In the genomic region with DNA sequence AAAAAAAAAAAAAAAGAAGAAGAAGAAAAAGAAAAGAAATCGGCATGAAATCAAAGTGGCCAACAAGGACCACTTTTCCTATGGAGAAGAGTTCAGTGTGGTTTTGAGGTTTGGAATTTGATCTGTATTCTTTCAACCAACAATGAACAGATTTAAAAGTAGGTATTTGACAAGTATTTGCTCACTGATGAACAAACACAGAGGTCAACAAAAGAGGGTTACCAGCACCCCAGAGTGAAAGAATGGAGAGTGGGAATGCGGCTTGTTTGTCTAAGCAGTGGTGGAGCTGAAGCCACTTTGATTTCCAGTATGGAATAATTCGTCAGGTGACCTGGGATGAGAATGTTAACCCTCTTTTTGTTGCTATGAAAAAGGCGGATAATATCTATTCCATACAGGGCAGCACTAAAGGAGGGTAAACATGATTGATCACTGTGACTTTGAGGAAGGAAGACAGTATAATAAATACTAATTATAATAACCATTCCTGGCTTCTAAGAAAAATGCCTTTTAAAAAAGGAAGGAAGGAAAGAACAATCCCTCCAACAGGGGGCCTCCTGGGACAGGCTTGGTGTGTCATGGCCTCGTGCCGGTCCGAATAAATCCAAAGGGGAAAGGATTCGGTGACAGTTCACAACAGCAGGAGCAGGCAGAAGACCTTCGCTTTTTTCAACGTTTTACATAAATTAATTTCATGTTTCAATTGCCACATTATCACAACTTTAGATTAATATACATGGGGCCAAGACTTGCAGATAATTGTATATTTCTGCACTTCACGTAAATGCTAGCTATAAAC, we compare ENCODE assay signal across 9 cellular contexts. TPM values are rescaled to one million over a fixed set of nuclear protein-coding genes. Genes with fewer than 3 reads are reported as not detected.
DNase-seq lines count a peak whose midpoint lies in the region; ATAC-seq and TF ChIP-seq lines count a peak whose summit lies in the region.
"Had no signal": no experiment of that assay in that cellular context is flagged by ENCODE, and none has a peak within 500 bp of the region (broad histone marks: within the 10 kb centered on the region; RNA-seq: fewer than 3 reads in every experiment).

No MANE protein-coding gene starts in this region.

- H3K18ac ChIP-seq in IMR-90 (ENCODE audit: low read depth, low read length), result no peak overlapping the region

- H3K9ac ChIP-seq in IMR-90 (ENCODE audit: low read depth, low read length), result no peak overlapping the region

- no CpG with 5 or more reads among the region's 11 CpGs for WGBS in IMR-90 (ENCODE audit: extremely low coverage in 2 of 2, insufficient read length in 1 of 2), 2 experiments

- no peak overlapping the region for H3K14ac ChIP-seq in IMR-90 (replicated peaks; ENCODE audit: low read depth, low read length)

- H4K91ac ChIP-seq in IMR-90 (ENCODE audit: insufficient read depth, low read depth, low read length), result no peak overlapping the region

- no peak overlapping the region for H2BK15ac ChIP-seq in IMR-90 (ENCODE audit: low read depth, low read length)

- TF ChIP-seq RAD21 in IMR-90 (IDR thresholded peaks at IDR 0.05; ENCODE audit: low read length), result peak; percentile 67

- no peaks in the 10 kb centered on the region for H3K4me1 ChIP-seq in BE2C
- H3K4me1 ChIP-seq in IMR-90 (ENCODE audit: control insufficient read depth, insufficient read depth, low read length), result peaks cover 3% of the 10 kb centered on the region; the same call in 1 of the 2 replicates
- H3K4me1 ChIP-seq in uterus, result no peaks in the 10 kb centered on the region

- CTCF ChIA-PET in IMR-90 (lab: Yijun Ruan, JAX), result interaction anchor here (0.5 to 2.4 kb wide), 4 partner anchors 11 to 341 kb away, joined by 3 to 10 read pairs (median 3); no protein-coding TSS in a partner anchor

- POLR2A ChIA-PET in IMR-90 (lab: Charles Lee; ENCODE audit: unreplicated experiment), result no interaction called here

- no peak overlapping the region for H2BK20ac ChIP-seq in IMR-90 (ENCODE audit: low read depth, low read length)

- H3K36me3 ChIP-seq in BE2C, result no peaks in the 10 kb centered on the region
- H3K36me3 ChIP-seq in IMR-90 (ENCODE audit: control insufficient read depth, insufficient read depth, low read length), result no peaks in the 10 kb centered on the region
- no peaks in the 10 kb centered on the region for H3K36me3 ChIP-seq in kidney epithelial cell (ENCODE audit: control insufficient read depth, insufficient read depth, low read length)
- H3K36me3 ChIP-seq in uterus, result no peaks in the 10 kb centered on the region

- H2BK5ac ChIP-seq in IMR-90 (ENCODE audit: low read depth, low read length, poor library complexity, severe bottlenecking), result no peak overlapping the region

- peak; percentile 59 for TF ChIP-seq CTCF in BE2C (IDR thresholded peaks at IDR 0.05; ENCODE audit: low read depth, low read length)
- peak; percentile 67 for TF ChIP-seq CTCF in IMR-90 (conservative IDR thresholded peaks at IDR 0.05; ENCODE audit: low read depth, low read length)
- peak; percentile 84 for TF ChIP-seq CTCF in VCaP (conservative IDR thresholded peaks at IDR 0.05)
- TF ChIP-seq CTCF in kidney epithelial cell (IDR thresholded peaks at IDR 0.05; ENCODE audit: insufficient read depth, low read length, poor library complexity, severe bottlenecking), result peak; percentile 64
- no peak for TF ChIP-seq CTCF in uterus (IDR thresholded peaks at IDR 0.05)

- H3K4ac ChIP-seq in IMR-90 (ENCODE audit: low read depth, low read length), result no peak overlapping the region

- H2AFZ ChIP-seq in IMR-90 (replicated peaks; ENCODE audit: low read length, poor library complexity), result no peak overlapping the region

- dilution Hi-C loops in IMR-90 (cut with HindIII; ENCODE audit: low sequenced_read_pairs, unreplicated experiment), result no loop called here

- H2BK120ac ChIP-seq in IMR-90 (ENCODE audit: low read depth, low read length), result no peak overlapping the region

- TF ChIP-seq POLR2A in IMR-90 (IDR thresholded peaks at IDR 0.05; ENCODE audit: low read depth, low read length), result no peak
- TF ChIP-seq POLR2A in uterus (IDR thresholded peaks at IDR 0.05), result no peak

- no peaks in the 10 kb centered on the region for H3K9me3 ChIP-seq in BE2C
- no peaks in the 10 kb centered on the region for H3K9me3 ChIP-seq in IMR-90 (ENCODE audit: control insufficient read depth, insufficient read depth, low read length)
- no peaks in the 10 kb centered on the region for H3K9me3 ChIP-seq in uterus

- no peak overlapping the region for H3K27ac ChIP-seq in IMR-90 (ENCODE audit: insufficient read depth, low read length)
- no peak overlapping the region for H3K27ac ChIP-seq in VCaP
- H3K27ac ChIP-seq in uterus, result no peak overlapping the region
- H3K27ac ChIP-seq: skin epidermis had no signal

- H2AK9ac ChIP-seq in IMR-90 (replicated peaks; ENCODE audit: low read depth, low read length, poor library complexity), result no peak overlapping the region

- no peak overlapping the region for H3K4me2 ChIP-seq in IMR-90 (ENCODE audit: low read depth, low read length)

- intact Hi-C loops in IMR-90 (cut with micrococcal nuclease), result loop anchor here (1.0 to 2.0 kb wide), 2 partner anchors 257 to 266 kb away; no protein-coding TSS in a partner anchor
- intact Hi-C loops in uterus (cut with DNase I; ENCODE audit: low total_unique reads), result no loop called here

- H3K23ac ChIP-seq in IMR-90 (ENCODE audit: low read depth, low read length), result no peak overlapping the region

- peak; percentile 50 for DNase-seq in BE2C
- peak; percentile 48 for DNase-seq in IMR-90
- no peak for DNase-seq in kidney epithelial cell (ENCODE audit: low read depth)
- no peak for DNase-seq in stimulated activated naive CD8-positive, alpha-beta T cell treated with anti-CD3 and anti-CD28 coated beads, Interleukin-15, Interleukin-2, amounts not matched to agents 100 U/mL and 50 U/mL, for 24 hours
- no peak for DNase-seq in uterus
- DNase-seq in HK-2 (ENCODE audit: unreplicated experiment), result no peak

- H3K79me1 ChIP-seq in IMR-90 (ENCODE audit: low read depth in 1 of 2, low read length in 2 of 2), result no peaks in the 10 kb centered on the region

- ATAC-seq in IMR-90 (ENCODE audit: low read depth), result peak; percentile 75
- no peak for ATAC-seq in HG03439 (IDR thresholded peaks at IDR 0.05; ENCODE audit: unreplicated experiment)
- ATAC-seq in stimulated activated naive CD8-positive, alpha-beta T cell treated with anti-CD3 and anti-CD28 coated beads, Interleukin-15, Interleukin-2, amounts not matched to agents 100 U/mL and 50 U/mL, for 24 hours, result no peak

- in situ Hi-C loops in IMR-90 (cut with MboI; ENCODE audit: low sequenced_read_pairs), result no loop called here

- no peak overlapping the region for H2AK5ac ChIP-seq in IMR-90 (ENCODE audit: low read depth, low read length)

- peaks cover 23% of the 10 kb centered on the region for H3K27me3 ChIP-seq in BE2C
- H3K27me3 ChIP-seq in IMR-90 (ENCODE audit: control insufficient read depth, insufficient read depth, low read length), result peaks cover 30% of the 10 kb centered on the region
- peaks cover 21% of the 10 kb centered on the region for H3K27me3 ChIP-seq in kidney epithelial cell (ENCODE audit: control insufficient read depth, insufficient read depth, low read length)
- H3K27me3 ChIP-seq in uterus, result peaks cover 0 to 10% of the 10 kb centered on the region in 2 donors

- no peak overlapping the region for H4K5ac ChIP-seq in IMR-90 (ENCODE audit: low read depth, low read length)

- no peak overlapping the region for H4K8ac ChIP-seq in IMR-90 (ENCODE audit: low read depth in 2 of 2, low read length in 2 of 2)

- no TSS peak for BruUV-seq in IMR-90 (replicated peaks; lab: Mats Ljungman, UMichigan)

- no peak overlapping the region for H3K56ac ChIP-seq in IMR-90 (ENCODE audit: extremely low read depth, insufficient read depth, low read length)

- H4K20me1 ChIP-seq in IMR-90 (ENCODE audit: insufficient read depth, low read length), result no peaks in the 10 kb centered on the region

- 0 out of 2 replicates have a peak, but pooled peaks cover 3% of the 10 kb centered on the region for H3K9me1 ChIP-seq in IMR-90 (ENCODE audit: insufficient read depth, low read length)

- H3K4me3 ChIP-seq in BE2C (ENCODE audit: low read depth, low read length), result no peak overlapping the region
- H3K4me3 ChIP-seq in IMR-90 (ENCODE audit: insufficient read depth, low read depth, low read length), result no peak overlapping the region
- no peak overlapping the region for H3K4me3 ChIP-seq in kidney epithelial cell (ENCODE audit: low read depth, low read length)
- no peak overlapping the region for H3K4me3 ChIP-seq in uterus
- H3K4me3 ChIP-seq: skin epidermis had no signal

TF ChIP-seq in IMR-90, 13 proteins besides CTCF, POLR2A, EP300 and RAD21:
- no peak for TF ChIP-seq MXI1 (IDR thresholded peaks at IDR 0.05; ENCODE audit: borderline replicate concordance, low read depth, low read length)
- TF ChIP-seq RFX5 (IDR thresholded peaks at IDR 0.05; ENCODE audit: low read depth, low read length), result no peak
- peak; percentile 56; the same call in 1 of the 2 replicates for TF ChIP-seq BHLHE40 (IDR thresholded peaks at IDR 0.05; ENCODE audit: low read depth, low read length)
- no peak for TF ChIP-seq FOS (IDR thresholded peaks at IDR 0.05; ENCODE audit: low read depth, low read length)
- TF ChIP-seq, protein P1, sequence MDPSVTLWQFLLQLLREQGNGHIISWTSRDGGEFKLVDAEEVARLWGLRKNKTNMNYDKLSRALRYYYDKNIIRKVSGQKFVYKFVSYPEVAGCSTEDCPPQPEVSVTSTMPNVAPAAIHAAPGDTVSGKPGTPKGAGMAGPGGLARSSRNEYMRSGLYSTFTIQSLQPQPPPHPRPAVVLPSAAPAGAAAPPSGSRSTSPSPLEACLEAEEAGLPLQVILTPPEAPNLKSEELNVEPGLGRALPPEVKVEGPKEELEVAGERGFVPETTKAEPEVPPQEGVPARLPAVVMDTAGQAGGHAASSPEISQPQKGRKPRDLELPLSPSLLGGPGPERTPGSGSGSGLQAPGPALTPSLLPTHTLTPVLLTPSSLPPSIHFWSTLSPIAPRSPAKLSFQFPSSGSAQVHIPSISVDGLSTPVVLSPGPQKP (IDR thresholded peaks at IDR 0.05; ENCODE audit: borderline replicate concordance, low read depth, low read length), result no peak
- TF ChIP-seq RCOR1 (IDR thresholded peaks at IDR 0.05; ENCODE audit: insufficient replicate concordance, low read length), result no peak
- peak; percentile 65 for TF ChIP-seq SMC3 (IDR thresholded peaks at IDR 0.05; ENCODE audit: low read depth, low read length)
TF ChIP-seq in IMR-90: peak in this region for 2.

RNA-seq across cellular contexts. Expression of a gene that starts 37.2 kb away (rescaled TPM):
- 0.42 TPM for polyA plus RNA-seq in BE2C (2012; ENCODE audit: insufficient read depth, insufficient read length, low read depth)
- total RNA-seq in IMR-90 (2012; rRNA removed) (1.9 and 2.2 TPM in 2 replicates), kidney epithelial cell (9.5 and 16.3 TPM in 2 replicates), uterus (under 1 TPM in 2 of 4 donors, not detected in 2; 0.21 to 0.59 TPM)
- 7.5 and 7.9 TPM in 2 replicates for polyA plus RNA-seq in IMR-90 (2012; rRNA removed)
- 7.5 and 8.7 TPM in 2 replicates for polyA plus RNA-seq in IMR-90 (2012; cell fraction: cytosol; rRNA removed)
- 22.1 and 26.1 TPM in 2 replicates for polyA plus RNA-seq in IMR-90 (2012; cell fraction: nucleus; rRNA removed; ENCODE audit: low replicate concordance)

Comparison
In these comparisons a context has a peak if more than half of its experiments do, and no peak if none do; other contexts are left out.
1. DNase-seq: peak in BE2C (single experiment) and IMR-90 (single experiment); none in kidney epithelial cell (single experiment), stimulated activated naive CD8-positive, alpha-beta T cell treated with anti-CD3 and anti-CD28 coated beads, Interleukin-15, Interleukin-2, amounts not matched to agents 100 U/mL and 50 U/mL, for 24 hours (single experiment), uterus (0 of 2) and HK-2 (single experiment).
2. CTCF ChIP-seq: peak in BE2C (single experiment), IMR-90 (single experiment), VCaP (single experiment) and kidney epithelial cell (single experiment); none in uterus (0 of 4).